In the genomic region with DNA sequence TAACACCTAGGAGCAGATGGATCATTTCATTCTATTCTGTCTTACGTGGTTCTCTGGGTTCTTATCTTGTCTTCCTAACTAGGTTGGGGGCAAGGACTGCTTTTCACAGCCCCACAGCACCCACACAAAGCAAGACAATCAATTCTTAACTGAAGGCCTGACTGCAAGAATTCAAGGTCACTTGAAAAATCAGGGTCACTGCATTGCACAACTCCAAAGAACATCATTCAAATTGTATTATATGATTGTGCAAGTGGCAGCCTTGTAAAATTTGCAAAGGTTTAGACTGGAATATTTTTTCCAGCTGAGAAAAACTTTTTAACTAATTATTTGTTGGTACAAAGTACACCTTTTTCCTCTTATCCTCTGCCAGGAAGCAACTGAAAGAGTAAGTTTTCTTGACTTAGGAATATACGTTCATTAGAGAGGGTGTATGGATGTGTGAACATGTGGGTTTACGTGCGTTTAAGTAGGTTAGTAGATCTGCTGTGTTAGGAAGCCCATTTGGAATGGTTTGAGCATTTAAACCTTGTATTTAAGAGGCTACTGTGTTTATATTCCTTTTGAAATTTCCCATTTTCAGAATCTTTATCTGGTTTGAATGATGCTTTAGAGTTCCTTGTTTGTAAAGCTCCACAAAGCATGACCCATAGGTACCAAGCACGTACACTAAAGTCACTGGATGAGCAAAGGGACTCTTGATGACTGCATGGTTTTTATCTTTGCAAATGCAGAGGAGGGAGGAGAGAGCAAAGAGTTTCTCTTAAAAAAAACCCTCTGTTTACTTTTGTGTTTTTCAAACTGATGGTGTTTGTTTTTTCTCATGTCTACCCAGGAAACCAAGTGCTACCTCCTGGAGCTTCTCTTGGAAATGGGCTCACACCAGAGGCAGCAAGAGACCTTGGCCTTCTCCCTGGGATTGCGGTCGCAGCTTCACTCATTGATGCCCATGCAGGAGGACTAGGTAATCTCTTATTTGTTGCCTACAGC, we compare ENCODE assay signal across 1 cellular context.
A peak's percentile ranks its signal among the peaks of the same experiment; 100 is the strongest.
TF ChIP-seq lines count a peak whose summit lies in the region.

No MANE protein-coding gene starts in this region.

TF ChIP-seq in HepG2, 621 proteins besides CTCF, POLR2A, EP300 and RAD21 (continued from another document and continues in another):
- TF ChIP-seq, protein P1, sequence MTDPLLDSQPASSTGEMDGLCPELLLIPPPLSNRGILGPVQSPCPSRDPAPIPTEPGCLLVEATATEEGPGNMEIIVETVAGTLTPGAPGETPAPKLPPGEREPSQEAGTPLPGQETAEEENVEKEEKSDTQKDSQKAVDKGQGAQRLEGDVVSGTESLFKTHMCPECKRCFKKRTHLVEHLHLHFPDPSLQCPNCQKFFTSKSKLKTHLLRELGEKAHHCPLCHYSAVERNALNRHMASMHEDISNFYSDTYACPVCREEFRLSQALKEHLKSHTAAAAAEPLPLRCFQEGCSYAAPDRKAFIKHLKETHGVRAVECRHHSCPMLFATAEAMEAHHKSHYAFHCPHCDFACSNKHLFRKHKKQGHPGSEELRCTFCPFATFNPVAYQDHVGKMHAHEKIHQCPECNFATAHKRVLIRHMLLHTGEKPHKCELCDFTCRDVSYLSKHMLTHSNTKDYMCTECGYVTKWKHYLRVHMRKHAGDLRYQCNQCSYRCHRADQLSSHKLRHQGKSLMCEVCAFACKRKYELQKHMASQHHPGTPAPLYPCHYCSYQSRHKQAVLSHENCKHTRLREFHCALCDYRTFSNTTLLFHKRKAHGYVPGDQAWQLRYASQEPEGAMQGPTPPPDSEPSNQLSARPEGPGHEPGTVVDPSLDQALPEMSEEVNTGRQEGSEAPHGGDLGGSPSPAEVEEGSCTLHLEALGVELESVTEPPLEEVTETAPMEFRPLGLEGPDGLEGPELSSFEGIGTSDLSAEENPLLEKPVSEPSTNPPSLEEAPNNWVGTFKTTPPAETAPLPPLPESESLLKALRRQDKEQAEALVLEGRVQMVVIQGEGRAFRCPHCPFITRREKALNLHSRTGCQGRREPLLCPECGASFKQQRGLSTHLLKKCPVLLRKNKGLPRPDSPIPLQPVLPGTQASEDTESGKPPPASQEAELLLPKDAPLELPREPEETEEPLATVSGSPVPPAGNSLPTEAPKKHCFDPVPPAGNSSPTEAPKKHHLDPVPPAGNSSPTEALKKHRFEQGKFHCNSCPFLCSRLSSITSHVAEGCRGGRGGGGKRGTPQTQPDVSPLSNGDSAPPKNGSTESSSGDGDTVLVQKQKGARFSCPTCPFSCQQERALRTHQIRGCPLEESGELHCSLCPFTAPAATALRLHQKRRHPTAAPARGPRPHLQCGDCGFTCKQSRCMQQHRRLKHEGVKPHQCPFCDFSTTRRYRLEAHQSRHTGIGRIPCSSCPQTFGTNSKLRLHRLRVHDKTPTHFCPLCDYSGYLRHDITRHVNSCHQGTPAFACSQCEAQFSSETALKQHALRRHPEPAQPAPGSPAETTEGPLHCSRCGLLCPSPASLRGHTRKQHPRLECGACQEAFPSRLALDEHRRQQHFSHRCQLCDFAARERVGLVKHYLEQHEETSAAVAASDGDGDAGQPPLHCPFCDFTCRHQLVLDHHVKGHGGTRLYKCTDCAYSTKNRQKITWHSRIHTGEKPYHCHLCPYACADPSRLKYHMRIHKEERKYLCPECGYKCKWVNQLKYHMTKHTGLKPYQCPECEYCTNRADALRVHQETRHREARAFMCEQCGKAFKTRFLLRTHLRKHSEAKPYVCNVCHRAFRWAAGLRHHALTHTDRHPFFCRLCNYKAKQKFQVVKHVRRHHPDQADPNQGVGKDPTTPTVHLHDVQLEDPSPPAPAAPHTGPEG (CRISPR knock-in tag; IDR thresholded peaks at IDR 0.05), result no peak
- TF ChIP-seq ZNF343 (CRISPR knock-in tag; IDR thresholded peaks at IDR 0.05), result 0 out of 2 replicates have a peak, but pooled peaks have one; percentile 57
- TF ChIP-seq, protein P2, sequence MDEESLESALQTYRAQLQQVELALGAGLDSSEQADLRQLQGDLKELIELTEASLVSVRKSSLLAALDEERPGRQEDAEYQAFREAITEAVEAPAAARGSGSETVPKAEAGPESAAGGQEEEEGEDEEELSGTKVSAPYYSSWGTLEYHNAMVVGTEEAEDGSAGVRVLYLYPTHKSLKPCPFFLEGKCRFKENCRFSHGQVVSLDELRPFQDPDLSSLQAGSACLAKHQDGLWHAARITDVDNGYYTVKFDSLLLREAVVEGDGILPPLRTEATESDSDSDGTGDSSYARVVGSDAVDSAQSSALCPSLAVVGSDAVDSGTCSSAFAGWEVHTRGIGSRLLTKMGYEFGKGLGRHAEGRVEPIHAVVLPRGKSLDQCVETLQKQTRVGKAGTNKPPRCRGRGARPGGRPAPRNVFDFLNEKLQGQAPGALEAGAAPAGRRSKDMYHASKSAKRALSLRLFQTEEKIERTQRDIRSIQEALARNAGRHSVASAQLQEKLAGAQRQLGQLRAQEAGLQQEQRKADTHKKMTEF (CRISPR knock-in tag; IDR thresholded peaks at IDR 0.05), result peak; percentile 55; the same call in 1 of the 2 replicates
- TF ChIP-seq TBX2 (CRISPR knock-in tag; IDR thresholded peaks at IDR 0.05; ENCODE audit: borderline replicate concordance), result peak; percentile 78
- 0 out of 2 replicates have a peak, but pooled peaks have one; percentile 53 for TF ChIP-seq MEF2D (CRISPR knock-in tag; IDR thresholded peaks at IDR 0.05)
- TF ChIP-seq GFI1 (CRISPR knock-in tag; IDR thresholded peaks at IDR 0.05; ENCODE audit: borderline replicate concordance), result peak; percentile 84; the same call in 1 of the 2 replicates
- TF ChIP-seq GTF3A (CRISPR knock-in tag; conservative IDR thresholded peaks at IDR 0.05), result 0 out of 2 replicates have a peak, but pooled peaks have one; percentile 40
- peak; percentile 38; the same call in 1 of the 2 replicates for TF ChIP-seq HDAC1 (CRISPR knock-in tag; IDR thresholded peaks at IDR 0.05)
- TF ChIP-seq, protein P3, sequence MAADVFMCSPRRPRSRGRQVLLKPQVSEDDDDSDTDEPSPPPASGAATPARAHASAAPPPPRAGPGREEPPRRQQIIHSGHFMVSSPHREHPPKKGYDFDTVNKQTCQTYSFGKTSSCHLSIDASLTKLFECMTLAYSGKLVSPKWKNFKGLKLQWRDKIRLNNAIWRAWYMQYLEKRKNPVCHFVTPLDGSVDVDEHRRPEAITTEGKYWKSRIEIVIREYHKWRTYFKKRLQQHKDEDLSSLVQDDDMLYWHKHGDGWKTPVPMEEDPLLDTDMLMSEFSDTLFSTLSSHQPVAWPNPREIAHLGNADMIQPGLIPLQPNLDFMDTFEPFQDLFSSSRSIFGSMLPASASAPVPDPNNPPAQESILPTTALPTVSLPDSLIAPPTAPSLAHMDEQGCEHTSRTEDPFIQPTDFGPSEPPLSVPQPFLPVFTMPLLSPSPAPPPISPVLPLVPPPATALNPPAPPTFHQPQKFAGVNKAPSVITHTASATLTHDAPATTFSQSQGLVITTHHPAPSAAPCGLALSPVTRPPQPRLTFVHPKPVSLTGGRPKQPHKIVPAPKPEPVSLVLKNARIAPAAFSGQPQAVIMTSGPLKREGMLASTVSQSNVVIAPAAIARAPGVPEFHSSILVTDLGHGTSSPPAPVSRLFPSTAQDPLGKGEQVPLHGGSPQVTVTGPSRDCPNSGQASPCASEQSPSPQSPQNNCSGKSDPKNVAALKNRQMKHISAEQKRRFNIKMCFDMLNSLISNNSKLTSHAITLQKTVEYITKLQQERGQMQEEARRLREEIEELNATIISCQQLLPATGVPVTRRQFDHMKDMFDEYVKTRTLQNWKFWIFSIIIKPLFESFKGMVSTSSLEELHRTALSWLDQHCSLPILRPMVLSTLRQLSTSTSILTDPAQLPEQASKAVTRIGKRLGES (CRISPR knock-in tag; IDR thresholded peaks at IDR 0.05; ENCODE audit: borderline replicate concordance), result no peak
- TF ChIP-seq, protein P4, sequence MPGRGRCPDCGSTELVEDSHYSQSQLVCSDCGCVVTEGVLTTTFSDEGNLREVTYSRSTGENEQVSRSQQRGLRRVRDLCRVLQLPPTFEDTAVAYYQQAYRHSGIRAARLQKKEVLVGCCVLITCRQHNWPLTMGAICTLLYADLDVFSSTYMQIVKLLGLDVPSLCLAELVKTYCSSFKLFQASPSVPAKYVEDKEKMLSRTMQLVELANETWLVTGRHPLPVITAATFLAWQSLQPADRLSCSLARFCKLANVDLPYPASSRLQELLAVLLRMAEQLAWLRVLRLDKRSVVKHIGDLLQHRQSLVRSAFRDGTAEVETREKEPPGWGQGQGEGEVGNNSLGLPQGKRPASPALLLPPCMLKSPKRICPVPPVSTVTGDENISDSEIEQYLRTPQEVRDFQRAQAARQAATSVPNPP (CRISPR knock-in tag; IDR thresholded peaks at IDR 0.05), result no peak
- TF ChIP-seq, protein P5, sequence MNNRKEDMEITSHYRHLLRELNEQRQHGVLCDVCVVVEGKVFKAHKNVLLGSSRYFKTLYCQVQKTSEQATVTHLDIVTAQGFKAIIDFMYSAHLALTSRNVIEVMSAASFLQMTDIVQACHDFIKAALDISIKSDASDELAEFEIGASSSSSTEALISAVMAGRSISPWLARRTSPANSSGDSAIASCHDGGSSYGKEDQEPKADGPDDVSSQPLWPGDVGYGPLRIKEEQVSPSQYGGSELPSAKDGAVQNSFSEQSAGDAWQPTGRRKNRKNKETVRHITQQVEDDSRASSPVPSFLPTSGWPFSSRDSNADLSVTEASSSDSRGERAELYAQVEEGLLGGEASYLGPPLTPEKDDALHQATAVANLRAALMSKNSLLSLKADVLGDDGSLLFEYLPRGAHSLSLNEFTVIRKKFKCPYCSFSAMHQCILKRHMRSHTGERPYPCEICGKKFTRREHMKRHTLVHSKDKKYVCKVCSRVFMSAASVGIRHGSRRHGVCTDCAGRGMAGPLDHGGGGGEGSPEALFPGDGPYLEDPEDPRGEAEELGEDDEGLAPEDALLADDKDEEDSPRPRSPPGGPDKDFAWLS (CRISPR knock-in tag; IDR thresholded peaks at IDR 0.05; ENCODE audit: borderline replicate concordance), result 0 out of 2 replicates have a peak, but pooled peaks have one; percentile 53
- TF ChIP-seq NR2F1 (CRISPR knock-in tag; IDR thresholded peaks at IDR 0.05), result 0 out of 4 replicates have a peak, but pooled peaks of 1 of the 2 experiments have one; percentile 34
- TF ChIP-seq, protein P6, sequence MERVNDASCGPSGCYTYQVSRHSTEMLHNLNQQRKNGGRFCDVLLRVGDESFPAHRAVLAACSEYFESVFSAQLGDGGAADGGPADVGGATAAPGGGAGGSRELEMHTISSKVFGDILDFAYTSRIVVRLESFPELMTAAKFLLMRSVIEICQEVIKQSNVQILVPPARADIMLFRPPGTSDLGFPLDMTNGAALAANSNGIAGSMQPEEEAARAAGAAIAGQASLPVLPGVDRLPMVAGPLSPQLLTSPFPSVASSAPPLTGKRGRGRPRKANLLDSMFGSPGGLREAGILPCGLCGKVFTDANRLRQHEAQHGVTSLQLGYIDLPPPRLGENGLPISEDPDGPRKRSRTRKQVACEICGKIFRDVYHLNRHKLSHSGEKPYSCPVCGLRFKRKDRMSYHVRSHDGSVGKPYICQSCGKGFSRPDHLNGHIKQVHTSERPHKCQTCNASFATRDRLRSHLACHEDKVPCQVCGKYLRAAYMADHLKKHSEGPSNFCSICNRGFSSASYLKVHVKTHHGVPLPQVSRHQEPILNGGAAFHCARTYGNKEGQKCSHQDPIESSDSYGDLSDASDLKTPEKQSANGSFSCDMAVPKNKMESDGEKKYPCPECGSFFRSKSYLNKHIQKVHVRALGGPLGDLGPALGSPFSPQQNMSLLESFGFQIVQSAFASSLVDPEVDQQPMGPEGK (CRISPR knock-in tag; IDR thresholded peaks at IDR 0.05), result peak; percentile 96
- TF ChIP-seq, protein P7, sequence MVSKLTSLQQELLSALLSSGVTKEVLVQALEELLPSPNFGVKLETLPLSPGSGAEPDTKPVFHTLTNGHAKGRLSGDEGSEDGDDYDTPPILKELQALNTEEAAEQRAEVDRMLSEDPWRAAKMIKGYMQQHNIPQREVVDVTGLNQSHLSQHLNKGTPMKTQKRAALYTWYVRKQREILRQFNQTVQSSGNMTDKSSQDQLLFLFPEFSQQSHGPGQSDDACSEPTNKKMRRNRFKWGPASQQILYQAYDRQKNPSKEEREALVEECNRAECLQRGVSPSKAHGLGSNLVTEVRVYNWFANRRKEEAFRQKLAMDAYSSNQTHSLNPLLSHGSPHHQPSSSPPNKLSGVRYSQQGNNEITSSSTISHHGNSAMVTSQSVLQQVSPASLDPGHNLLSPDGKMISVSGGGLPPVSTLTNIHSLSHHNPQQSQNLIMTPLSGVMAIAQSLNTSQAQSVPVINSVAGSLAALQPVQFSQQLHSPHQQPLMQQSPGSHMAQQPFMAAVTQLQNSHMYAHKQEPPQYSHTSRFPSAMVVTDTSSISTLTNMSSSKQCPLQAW (CRISPR knock-in tag; IDR thresholded peaks at IDR 0.05), result 0 out of 2 replicates have a peak, but pooled peaks have one; percentile 25
- peak; percentile 73 for TF ChIP-seq RXRB (CRISPR knock-in tag; IDR thresholded peaks at IDR 0.05; ENCODE audit: borderline replicate concordance)
- TF ChIP-seq ZFAT (CRISPR knock-in tag; conservative IDR thresholded peaks at IDR 0.05), result no peak
- no peak for TF ChIP-seq ZNF296 (CRISPR knock-in tag; conservative IDR thresholded peaks at IDR 0.05)
- no peak for TF ChIP-seq FOSL1 (CRISPR knock-in tag; IDR thresholded peaks at IDR 0.05; ENCODE audit: borderline replicate concordance)
- peak; percentile 54 for TF ChIP-seq POGZ (CRISPR knock-in tag; IDR thresholded peaks at IDR 0.05)
- TF ChIP-seq GABPB1 (CRISPR knock-in tag; IDR thresholded peaks at IDR 0.05), result no peak
- TF ChIP-seq ZNF460 (CRISPR knock-in tag; IDR thresholded peaks at IDR 0.05; ENCODE audit: borderline replicate concordance), result no peak
- no peak for TF ChIP-seq NFIB (CRISPR knock-in tag; IDR thresholded peaks at IDR 0.05; ENCODE audit: borderline replicate concordance)
- TF ChIP-seq ADNP (CRISPR knock-in tag; IDR thresholded peaks at IDR 0.05), result peak; percentile 62; the same call in 1 of the 2 replicates
- TF ChIP-seq HOXA5 (CRISPR knock-in tag; IDR thresholded peaks at IDR 0.05), result peak; percentile 93
- TF ChIP-seq HIVEP1 (CRISPR knock-in tag; IDR thresholded peaks at IDR 0.05), result no peak
- peak; percentile 90 for TF ChIP-seq NFIC (IDR thresholded peaks at IDR 0.05; ENCODE audit: low read length)
- TF ChIP-seq ZNF672 (CRISPR knock-in tag; IDR thresholded peaks at IDR 0.05), result no peak
- TF ChIP-seq ZFP62 (CRISPR knock-in tag; IDR thresholded peaks at IDR 0.05), result no peak
- TF ChIP-seq ASH2L (IDR thresholded peaks at IDR 0.05; ENCODE audit: insufficient read length, low read depth, low read length), result peak; percentile 74
- TF ChIP-seq NR2F2 (IDR thresholded peaks at IDR 0.05; ENCODE audit: borderline replicate concordance, low read depth), result peak; percentile 55; the same call in 1 of the 2 replicates
